19 cellular contexts compared by ENCODE assay signal in the genomic region with DNA sequence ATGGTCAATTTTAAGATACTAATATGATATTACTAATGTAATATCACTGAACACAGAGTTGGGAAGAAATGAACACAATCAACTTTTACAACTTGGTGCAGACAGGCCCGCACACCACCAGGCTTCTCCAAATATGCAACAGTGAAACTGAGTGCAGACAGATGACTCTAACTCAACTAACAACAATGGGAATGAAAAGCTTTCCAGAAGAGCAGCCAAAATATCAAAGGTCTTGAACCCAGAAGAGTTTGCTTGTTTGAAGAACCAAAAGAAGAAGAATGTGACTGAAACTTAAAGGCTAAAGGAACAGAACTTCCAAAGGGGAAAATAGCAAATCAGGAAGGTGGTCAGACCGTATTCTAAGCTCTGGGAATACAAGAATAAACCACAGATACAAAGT.
DNase-seq lines count a peak whose midpoint lies in the region; ATAC-seq, FAIRE-seq and TF ChIP-seq lines count a peak whose summit lies in the region.
"Had no signal": no experiment of that assay in that cellular context is flagged by ENCODE, and none has a peak within 500 bp of the region (broad histone marks: within the 10 kb centered on the region; RNA-seq: fewer than 3 reads in every experiment).

No MANE protein-coding gene starts in this region.

- no peak overlapping the region for H3K23ac ChIP-seq in mesenchymal stem cell (ENCODE audit: low read length in 2 of 2)

- no peaks in the 10 kb centered on the region for H3K9me2 ChIP-seq in GM23248 (ENCODE audit: insufficient read depth)

- 29 to 32% methylated on average over 2 of the region's 2 CpGs for WGBS in GM23248 (ENCODE audit: low coverage in 1 of 2, low lambda C conversion rate in 2 of 2, missing lambda C conversion rate in 2 of 2), 2 experiments
- WGBS in mesenchymal stem cell: 88% methylated on average over 2 of the region's 2 CpGs
- 86% methylated on average over 2 of the region's 2 CpGs for WGBS in smooth muscle cell (ENCODE audit: low lambda C conversion rate)

- H3K4me3 ChIP-seq in GM23248 (no peak overlapping the region), astrocyte (ENCODE audit: insufficient read depth, low read depth, low read length) (no peak overlapping the region), mesenchymal stem cell (ENCODE audit: insufficient read depth in 1 of 2, low read depth in 1 of 2, low read length in 2 of 2) (no peak overlapping the region), smooth muscle cell (no peak overlapping the region)
- H3K4me3 ChIP-seq: BLaER1 had no signal

- H3K4me1 Mint-ChIP-seq in astrocyte (ENCODE audit: low read depth, unreplicated experiment): peaks cover 30% of the 10 kb centered on the region
- no peaks in the 10 kb centered on the region for H3K4me1 Mint-ChIP-seq in activated naive CD8-positive, alpha-beta T cell treated with anti-CD3 and anti-CD28 coated beads for 36 hours
- no peaks in the 10 kb centered on the region for H3K4me1 Mint-ChIP-seq in activated naive CD4-positive, alpha-beta T cell treated with anti-CD3 and anti-CD28 coated beads, Interleukin-2, amount 10 ng/mL, durations not matched to agents 7 days and 5 days
- H3K4me1 Mint-ChIP-seq: B cell; CD8-positive, alpha-beta memory T cell had no signal

- no peak overlapping the region for H3K18ac ChIP-seq in mesenchymal stem cell (ENCODE audit: low read depth in 1 of 2, low read length in 2 of 2)

- no peak overlapping the region for H2BK120ac ChIP-seq in mesenchymal stem cell (ENCODE audit: low read depth, low read length)

- H3K4ac ChIP-seq in mesenchymal stem cell (ENCODE audit: low read depth in 1 of 2, low read length in 2 of 2): no peak overlapping the region

- H3K27me3 ChIP-seq in GM23248 (replicated peaks; ENCODE audit: insufficient read depth): no peaks in the 10 kb centered on the region
- no peaks in the 10 kb centered on the region for H3K27me3 ChIP-seq in astrocyte (ENCODE audit: insufficient read depth, low read length)
- no peaks in the 10 kb centered on the region for H3K27me3 ChIP-seq in mesenchymal stem cell (ENCODE audit: control insufficient read depth in 1 of 2, insufficient read depth in 1 of 2, low read length in 2 of 2)
- no peaks in the 10 kb centered on the region for H3K27me3 ChIP-seq in smooth muscle cell (ENCODE audit: low read depth)
- H3K27me3 ChIP-seq: BLaER1 had no signal

- no peak overlapping the region for H4K91ac ChIP-seq in mesenchymal stem cell (ENCODE audit: low read length)

- H3K27ac ChIP-seq in GM23248 (no peak overlapping the region), astrocyte (ENCODE audit: low read depth, low read length) (no peak overlapping the region), mesenchymal stem cell (ENCODE audit: low read length, poor library complexity, severe bottlenecking) (peak overlapping the region; percentile 0), smooth muscle cell (ENCODE audit: low read depth) (peak overlapping the region; percentile 80)
- H3K27ac ChIP-seq: BLaER1, C4-2B had no signal

- peak overlapping the region; percentile 64 for H3K27ac Mint-ChIP-seq in astrocyte (ENCODE audit: unreplicated experiment)
- no peak overlapping the region for H3K27ac Mint-ChIP-seq in activated naive CD8-positive, alpha-beta T cell treated with anti-CD3 and anti-CD28 coated beads for 36 hours
- H3K27ac Mint-ChIP-seq in activated naive CD4-positive, alpha-beta T cell treated with anti-CD3 and anti-CD28 coated beads, Interleukin-2, amount 10 ng/mL, durations not matched to agents 7 days and 5 days: no peak overlapping the region
- H3K27ac Mint-ChIP-seq: B cell; CD4-positive, alpha-beta T cell; CD8-positive, alpha-beta memory T cell had no signal

- H2BK12ac ChIP-seq in mesenchymal stem cell (ENCODE audit: low read length in 2 of 2): no peak overlapping the region

- H3K36me3 Mint-ChIP-seq in astrocyte (ENCODE audit: low read depth, unreplicated experiment): no peaks in the 10 kb centered on the region
- no peaks in the 10 kb centered on the region for H3K36me3 Mint-ChIP-seq in activated naive CD8-positive, alpha-beta T cell treated with anti-CD3 and anti-CD28 coated beads for 36 hours
- no peaks in the 10 kb centered on the region for H3K36me3 Mint-ChIP-seq in activated naive CD4-positive, alpha-beta T cell treated with anti-CD3 and anti-CD28 coated beads, Interleukin-2, amount 10 ng/mL, durations not matched to agents 7 days and 5 days
- H3K36me3 Mint-ChIP-seq: CD8-positive, alpha-beta memory T cell had no signal

- no peak overlapping the region for H3K9ac ChIP-seq in GM23248
- no peak overlapping the region for H3K9ac ChIP-seq in astrocyte (ENCODE audit: low read length)
- no peak overlapping the region for H3K9ac ChIP-seq in mesenchymal stem cell (ENCODE audit: low read length)
- H3K9ac ChIP-seq in smooth muscle cell (ENCODE audit: low read depth): no peak overlapping the region
- H3K9ac ChIP-seq: BLaER1 had no signal

- H3K4me2 ChIP-seq in GM23248 (ENCODE audit: unreplicated experiment): peak overlapping the region; percentile 2
- H3K4me2 ChIP-seq in astrocyte (ENCODE audit: low read length): no peak overlapping the region
- no peak overlapping the region for H3K4me2 ChIP-seq in mesenchymal stem cell (ENCODE audit: low read length, poor library complexity, severe bottlenecking)
- peak overlapping the region; percentile 40 for H3K4me2 ChIP-seq in smooth muscle cell
- H3K4me2 ChIP-seq: BLaER1 had no signal

- ATAC-seq in GM19035 (IDR thresholded peaks at IDR 0.05; ENCODE audit: unreplicated experiment): no peak
- no peak for ATAC-seq in HG02610 (IDR thresholded peaks at IDR 0.05; ENCODE audit: unreplicated experiment)

- H3K79me2 ChIP-seq in GM23248 (ENCODE audit: insufficient read depth): no peaks in the 10 kb centered on the region
- no peaks in the 10 kb centered on the region for H3K79me2 ChIP-seq in astrocyte (ENCODE audit: insufficient read depth, low read length)
- no peaks in the 10 kb centered on the region for H3K79me2 ChIP-seq in smooth muscle cell (ENCODE audit: low read depth)

- H4K8ac ChIP-seq in mesenchymal stem cell (ENCODE audit: low read length): no peak overlapping the region

- CTCF ChIA-PET in activated naive CD4-positive, alpha-beta T cell treated with anti-CD3 and anti-CD28 coated beads, Interleukin-2, amount 10 ng/mL, durations not matched to agents 7 days and 5 days (lab: Charles Lee): no interaction called here

- no peak overlapping the region for H2AK5ac ChIP-seq in mesenchymal stem cell (ENCODE audit: low read length, severe bottlenecking)

- H3K79me1 ChIP-seq in mesenchymal stem cell (replicated peaks; ENCODE audit: low read length, poor library complexity, severe bottlenecking): no peaks in the 10 kb centered on the region

- H3K4me1 ChIP-seq in GM23248 (ENCODE audit: insufficient read depth): peaks cover 8% of the 10 kb centered on the region; the same call in 1 of the 2 replicates
- H3K4me1 ChIP-seq in astrocyte (ENCODE audit: insufficient read depth, low read length): peaks cover 4% of the 10 kb centered on the region
- no peaks in the 10 kb centered on the region for H3K4me1 ChIP-seq in mesenchymal stem cell (ENCODE audit: control insufficient read depth, insufficient read depth, low read depth, low read length)
- H3K4me1 ChIP-seq in smooth muscle cell (ENCODE audit: low read depth): peaks cover 21% of the 10 kb centered on the region
- H3K4me1 ChIP-seq: BLaER1 had no signal

- no peak for DNase-seq in GM23248
- no peak for DNase-seq in astrocyte (ENCODE audit: low read depth)
- DNase-seq in mesenchymal stem cell: no peak
- DNase-seq in smooth muscle cell (lab: John Stamatoyannopoulos, UW; ENCODE audit: unreplicated experiment): no peak
- no peak for DNase-seq in activated naive CD8-positive, alpha-beta T cell treated with anti-CD3 and anti-CD28 coated beads for 36 hours
- no peak for DNase-seq in activated naive CD4-positive, alpha-beta T cell treated with anti-CD3 and anti-CD28 coated beads, Interleukin-2, amount 10 ng/mL, durations not matched to agents 7 days and 5 days
- DNase-seq: CD4-positive, alpha-beta T cell; CD8-positive, alpha-beta memory T cell; DMS 273 treated with DMSO at 0.1 percent for 48 hours; DMS79; H7 had no signal

- H2AFZ ChIP-seq in GM23248 (no peak overlapping the region), astrocyte (ENCODE audit: low read depth, low read length) (no peak overlapping the region), mesenchymal stem cell (ENCODE audit: low read depth, low read length) (no peak overlapping the region), smooth muscle cell (ENCODE audit: low read depth) (peak overlapping the region; percentile 82)

- no peaks in the 10 kb centered on the region for H3K27me3 Mint-ChIP-seq in astrocyte (ENCODE audit: low read depth, unreplicated experiment)
- no peaks in the 10 kb centered on the region for H3K27me3 Mint-ChIP-seq in activated naive CD8-positive, alpha-beta T cell treated with anti-CD3 and anti-CD28 coated beads for 36 hours
- H3K27me3 Mint-ChIP-seq in activated naive CD4-positive, alpha-beta T cell treated with anti-CD3 and anti-CD28 coated beads, Interleukin-2, amount 10 ng/mL, durations not matched to agents 7 days and 5 days: no peaks in the 10 kb centered on the region
- H3K27me3 Mint-ChIP-seq: B cell; CD4-positive, alpha-beta T cell; CD8-positive, alpha-beta memory T cell had no signal

- FAIRE-seq in astrocyte (lab: Jason Lieb, UNC): no peak
- FAIRE-seq: D721Med, GM12892, H1 had no signal

- H3K4me3 Mint-ChIP-seq in astrocyte (ENCODE audit: unreplicated experiment): no peak overlapping the region
- H3K4me3 Mint-ChIP-seq in activated naive CD8-positive, alpha-beta T cell treated with anti-CD3 and anti-CD28 coated beads for 36 hours: no peak overlapping the region
- H3K4me3 Mint-ChIP-seq in activated naive CD4-positive, alpha-beta T cell treated with anti-CD3 and anti-CD28 coated beads, Interleukin-2, amount 10 ng/mL, durations not matched to agents 7 days and 5 days: no peak overlapping the region
- H3K4me3 Mint-ChIP-seq: B cell; CD4-positive, alpha-beta T cell; CD8-positive, alpha-beta memory T cell had no signal

- H3F3A ChIP-seq in GM23248 (ENCODE audit: insufficient read depth) (peaks cover 6% of the 10 kb centered on the region; the same call in 1 of the 2 replicates), smooth muscle cell (ENCODE audit: low read depth) (peaks cover 9% of the 10 kb centered on the region)

- no peak overlapping the region for H3K14ac ChIP-seq in mesenchymal stem cell (ENCODE audit: low read length in 2 of 2)

- in situ Hi-C loops in GM23248 (cut with MboI): no loop called here

- H3K36me3 ChIP-seq in GM23248 (ENCODE audit: low read depth) (no peaks in the 10 kb centered on the region), astrocyte (ENCODE audit: insufficient read depth, low read length) (no peaks in the 10 kb centered on the region), mesenchymal stem cell (ENCODE audit: control insufficient read depth in 1 of 2, insufficient read depth in 2 of 2, low read depth in 1 of 2, low read length in 2 of 2) (no peaks in the 10 kb centered on the region), smooth muscle cell (ENCODE audit: low read depth) (no peaks in the 10 kb centered on the region)
- H3K36me3 ChIP-seq: BLaER1 had no signal

- H2BK5ac ChIP-seq in mesenchymal stem cell (ENCODE audit: low read depth, low read length, poor library complexity, severe bottlenecking): no peak overlapping the region

- H3K9me3 Mint-ChIP-seq in astrocyte (ENCODE audit: unreplicated experiment): no peaks in the 10 kb centered on the region
- H3K9me3 Mint-ChIP-seq in activated naive CD8-positive, alpha-beta T cell treated with anti-CD3 and anti-CD28 coated beads for 36 hours: no peaks in the 10 kb centered on the region
- H3K9me3 Mint-ChIP-seq in activated naive CD4-positive, alpha-beta T cell treated with anti-CD3 and anti-CD28 coated beads, Interleukin-2, amount 10 ng/mL, durations not matched to agents 7 days and 5 days: no peaks in the 10 kb centered on the region
- H3K9me3 Mint-ChIP-seq: CD4-positive, alpha-beta T cell had no signal

- H4K20me1 ChIP-seq in GM23248 (ENCODE audit: insufficient read depth) (no peaks in the 10 kb centered on the region), astrocyte (ENCODE audit: insufficient read depth, low read length) (no peaks in the 10 kb centered on the region), smooth muscle cell (ENCODE audit: low read depth) (no peaks in the 10 kb centered on the region)
- H4K20me1 ChIP-seq: BLaER1 had no signal

- H3K9me3 ChIP-seq in GM23248 (ENCODE audit: low read depth) (no peaks in the 10 kb centered on the region), astrocyte (ENCODE audit: insufficient read depth, low read depth, low read length) (no peaks in the 10 kb centered on the region), mesenchymal stem cell (ENCODE audit: control insufficient read depth, low read length) (no peaks in the 10 kb centered on the region), smooth muscle cell (replicated peaks; ENCODE audit: low read depth) (no peaks in the 10 kb centered on the region)
- H3K9me3 ChIP-seq: BLaER1 had no signal

- no peak overlapping the region for H2BK15ac ChIP-seq in mesenchymal stem cell (ENCODE audit: low read depth, poor library complexity, severe bottlenecking)

- no peak for TF ChIP-seq CTCF in astrocyte (IDR thresholded peaks at IDR 0.05; ENCODE audit: insufficient read depth, low read depth, low read length)
- no peak for TF ChIP-seq CTCF in smooth muscle cell (IDR thresholded peaks at IDR 0.05; ENCODE audit: borderline replicate concordance, insufficient read depth, poor library complexity, severe bottlenecking)

Comparison
In these comparisons a context has a peak if more than half of its experiments do, and no peak if none do; other contexts are left out.
1. H3K27ac ChIP-seq: peak in mesenchymal stem cell (single experiment) and smooth muscle cell (single experiment); none in GM23248 (single experiment) and astrocyte (single experiment).
2. H3K4me2 ChIP-seq: peak in GM23248 (single experiment) and smooth muscle cell (single experiment); none in astrocyte (single experiment) and mesenchymal stem cell (single experiment).